Comparison of ENCODE assay signal across 23 cellular contexts in the genomic region with DNA sequence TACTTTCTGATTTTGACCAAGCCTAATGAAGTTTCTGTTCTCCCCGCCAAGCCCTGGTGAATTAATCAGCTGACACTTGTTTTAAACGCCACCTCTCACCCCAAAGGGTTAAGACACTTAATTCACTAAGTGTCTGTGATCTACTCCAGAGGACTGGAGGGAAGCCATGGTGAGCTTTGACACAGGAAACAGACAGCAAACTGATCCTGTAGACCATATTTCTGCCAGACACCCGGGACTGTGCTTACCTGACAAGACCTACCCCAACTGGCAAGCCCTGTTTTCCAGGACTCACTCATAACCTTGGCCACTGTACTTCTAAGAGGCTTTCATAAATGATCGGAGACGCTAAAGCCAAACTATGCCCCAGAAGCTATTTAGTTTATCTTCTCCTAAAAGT.
DNase-seq lines count a peak whose midpoint lies in the region; ATAC-seq, FAIRE-seq and TF ChIP-seq lines count a peak whose summit lies in the region.
"Had no signal": no experiment of that assay in that cellular context is flagged by ENCODE, and none has a peak within 500 bp of the region (broad histone marks: within the 10 kb centered on the region; RNA-seq: fewer than 3 reads in every experiment).

No MANE protein-coding gene starts in this region.

- DNase-seq in GM12891 (ENCODE audit: insufficient read length, low spot score) (no peak), NB4 (ENCODE audit: low read depth) (peak; percentile 8), heart right ventricle (peak in 1 of 2 donors; percentile 65), smooth muscle cell (lab: John Stamatoyannopoulos, UW; ENCODE audit: unreplicated experiment) (no peak), hepatocyte (ENCODE audit: low spot score) (no peak), NCI-H226 (no peak), dorsolateral prefrontal cortex (no peak)
- DNase-seq: AML-193; CD4-positive, alpha-beta T cell; HCEC 1CT; IMR-90; NCI-H1092; NCI-H1417 treated with DMSO at 0.1 percent for 48 hours; NCI-H1694 treated with DMSO at 0.1 percent for 48 hours; NCI-H2081; NCI-H2227 treated with DMSO at 0.1 percent for 48 hours; NCI-H510A treated with DMSO at 0.1 percent for 48 hours; PC-3 had no signal

- H3K9ac ChIP-seq in smooth muscle cell (ENCODE audit: low read depth): no peak overlapping the region
- H3K9ac ChIP-seq: BLaER1 treated with 17β-estradiol and CSF1 and Interleukin-3, amounts not matched to agents 10 nM and 100 nM had no signal

- FAIRE-seq in GM12891 (lab: Jason Lieb, UNC): peak; percentile 55
- FAIRE-seq: A549, D721Med, H1 had no signal

- H3F3A ChIP-seq in smooth muscle cell (ENCODE audit: low read depth): no peaks in the 10 kb centered on the region

- H3K9me3 ChIP-seq in heart right ventricle (no peaks in the 10 kb centered on the region), smooth muscle cell (replicated peaks; ENCODE audit: low read depth) (no peaks in the 10 kb centered on the region), hepatocyte (ENCODE audit: low read depth) (no peaks in the 10 kb centered on the region)
- H3K9me3 ChIP-seq: A549; BLaER1 treated with 17β-estradiol and CSF1 and Interleukin-3, amounts not matched to agents 10 nM and 100 nM; SJSA1 had no signal

- H4K20me1 ChIP-seq in smooth muscle cell (ENCODE audit: low read depth) (no peaks in the 10 kb centered on the region), hepatocyte (ENCODE audit: insufficient read depth, poor library complexity, severe bottlenecking) (no peaks in the 10 kb centered on the region)
- H4K20me1 ChIP-seq: BLaER1 treated with 17β-estradiol and CSF1 and Interleukin-3, amounts not matched to agents 10 nM and 100 nM had no signal

- peaks cover 0 to 30% (median 6%) of the 10 kb centered on the region in 9 donors for H3K36me3 ChIP-seq in heart right ventricle
- peaks cover 4% of the 10 kb centered on the region for H3K36me3 ChIP-seq in smooth muscle cell (ENCODE audit: low read depth)
- H3K36me3 ChIP-seq in hepatocyte (replicated peaks; ENCODE audit: insufficient read depth, low read depth): no peaks in the 10 kb centered on the region

- intact Hi-C loops in heart right ventricle (cut with DNase I): no loop called here
- intact Hi-C loops in dorsolateral prefrontal cortex (cut with DNase I): no loop called here

- no peak overlapping the region for H2AFZ ChIP-seq in smooth muscle cell (ENCODE audit: low read depth)
- H2AFZ ChIP-seq in hepatocyte: no peak overlapping the region

- H3K4me2 ChIP-seq in smooth muscle cell: peak overlapping the region; percentile 1
- H3K4me2 ChIP-seq in hepatocyte: no peak overlapping the region
- H3K4me2 ChIP-seq: A549; BLaER1 treated with 17β-estradiol and CSF1 and Interleukin-3, amounts not matched to agents 10 nM and 100 nM had no signal

- H3K4me1 ChIP-seq in heart right ventricle (peaks cover 0 to 9% (median 0%) of the 10 kb centered on the region in 9 donors), smooth muscle cell (ENCODE audit: low read depth) (no peaks in the 10 kb centered on the region), hepatocyte (ENCODE audit: insufficient read depth) (no peaks in the 10 kb centered on the region)
- H3K4me1 ChIP-seq: BLaER1 treated with 17β-estradiol and CSF1 and Interleukin-3, amounts not matched to agents 10 nM and 100 nM; SJSA1 had no signal

- 26 to 35% methylated on average over 5 of the region's 5 CpGs for WGBS in heart right ventricle, 2 donors
- WGBS in smooth muscle cell (ENCODE audit: low lambda C conversion rate): 29% methylated on average over 5 of the region's 5 CpGs
- 38% methylated on average over 5 of the region's 5 CpGs for WGBS in hepatocyte (ENCODE audit: low lambda C conversion rate, missing lambda C conversion rate)

- no peak overlapping the region for H3K4me3 ChIP-seq in NB4 (ENCODE audit: low read depth, low read length)
- no peak overlapping the region for H3K4me3 ChIP-seq in heart right ventricle
- H3K4me3 ChIP-seq in smooth muscle cell: no peak overlapping the region
- no peak overlapping the region for H3K4me3 ChIP-seq in hepatocyte
- H3K4me3 ChIP-seq in dorsolateral prefrontal cortex: no peak overlapping the region
- H3K4me3 ChIP-seq: A549; BLaER1 treated with 17β-estradiol and CSF1 and Interleukin-3, amounts not matched to agents 10 nM and 100 nM; SJSA1 had no signal

- no peaks in the 10 kb centered on the region for H3K27me3 ChIP-seq in heart right ventricle
- H3K27me3 ChIP-seq in smooth muscle cell (ENCODE audit: low read depth): peaks cover 4% of the 10 kb centered on the region
- no peaks in the 10 kb centered on the region for H3K27me3 ChIP-seq in hepatocyte
- H3K27me3 ChIP-seq in dorsolateral prefrontal cortex: no peaks in the 10 kb centered on the region
- H3K27me3 ChIP-seq: BLaER1 treated with 17β-estradiol and CSF1 and Interleukin-3, amounts not matched to agents 10 nM and 100 nM had no signal

- no peaks in the 10 kb centered on the region for H3K79me2 ChIP-seq in smooth muscle cell (ENCODE audit: low read depth)
- H3K79me2 ChIP-seq in hepatocyte: no peaks in the 10 kb centered on the region

- H3K27ac ChIP-seq in heart right ventricle (peak overlapping the region in 1 of 10 donors; percentile 8), smooth muscle cell (ENCODE audit: low read depth) (no peak overlapping the region), hepatocyte (no peak overlapping the region), dorsolateral prefrontal cortex (no peak overlapping the region)
- H3K27ac ChIP-seq: A549; BLaER1 treated with 17β-estradiol and CSF1 and Interleukin-3, amounts not matched to agents 10 nM and 100 nM; SJSA1 had no signal

- no peaks in the 10 kb centered on the region for H3K9me2 ChIP-seq in hepatocyte (replicated peaks; ENCODE audit: insufficient read depth)

- TF ChIP-seq CTCF in NB4 (IDR thresholded peaks at IDR 0.05; ENCODE audit: low read depth, low read length): no peak
- TF ChIP-seq CTCF in heart right ventricle (IDR thresholded peaks at IDR 0.05): no peak
- TF ChIP-seq CTCF in smooth muscle cell (IDR thresholded peaks at IDR 0.05; ENCODE audit: borderline replicate concordance, insufficient read depth, poor library complexity, severe bottlenecking): no peak
- no peak for TF ChIP-seq CTCF in hepatocyte (IDR thresholded peaks at IDR 0.05; ENCODE audit: poor library complexity)
- no peak for TF ChIP-seq CTCF in dorsolateral prefrontal cortex (IDR thresholded peaks at IDR 0.05 in 54 of 56, conservative IDR thresholded peaks at IDR 0.05 in 2 of 56; ENCODE audit: low read depth in 1 of 56, partially characterized antibody in 56 of 56)

- peak; percentile 83 to 97 (median 92) for ATAC-seq in heart right ventricle
- ATAC-seq: A549, PC-3 had no signal

- TF ChIP-seq POLR2A in GM12891 (IDR thresholded peaks at IDR 0.05; ENCODE audit: low read depth, low read length) (no peak), NB4 (IDR thresholded peaks at IDR 0.05; ENCODE audit: extremely low read depth, insufficient read length) (no peak)

TF ChIP-seq in GM12891, 5 proteins besides CTCF, POLR2A, EP300 and RAD21:
- TF ChIP-seq PAX5 (IDR thresholded peaks at IDR 0.05; ENCODE audit: insufficient read depth, low read length, severe bottlenecking): no peak
- no peak for TF ChIP-seq SPI1 (IDR thresholded peaks at IDR 0.05; ENCODE audit: low read depth, low read length)
- TF ChIP-seq POU2F2 (IDR thresholded peaks at IDR 0.05; ENCODE audit: low read depth, low read length): no peak
- no peak for TF ChIP-seq POLR2AphosphoS5 (IDR thresholded peaks at IDR 0.05; ENCODE audit: low read depth, low read length)
- no peak for TF ChIP-seq TAF1 (IDR thresholded peaks at IDR 0.05; ENCODE audit: low read depth, low read length)
